1 cellular context compared by ENCODE assay signal in genomic region chr13:30362869-30363268, GRCh38.
TF ChIP-seq lines count a peak whose summit lies in the region.

No MANE protein-coding gene starts in this region.

TF ChIP-seq in H1, 55 proteins besides CTCF, POLR2A, EP300 and RAD21:
- TF ChIP-seq POLR2AphosphoS5 (IDR thresholded peaks at IDR 0.05; ENCODE audit: low read depth, low read length) (no peak), TBP (IDR thresholded peaks at IDR 0.05; ENCODE audit: low read depth, low read length) (no peak), NANOG (IDR thresholded peaks at IDR 0.05; ENCODE audit: insufficient read depth, low read depth, low read length, poor library complexity, severe bottlenecking) (no peak), CBX8 (IDR thresholded peaks at IDR 0.05; ENCODE audit: borderline replicate concordance, low read depth, low read length) (no peak), RNF2 (IDR thresholded peaks at IDR 0.05; ENCODE audit: borderline replicate concordance, low read depth, low read length, missing control alignments, poor library complexity, severe bottlenecking) (no peak), TEAD4 (IDR thresholded peaks at IDR 0.05; ENCODE audit: low read depth, low read length) (no peak), POU5F1 (IDR thresholded peaks at IDR 0.05; ENCODE audit: low read depth, low read length) (no peak)
- TF ChIP-seq, protein P1, sequence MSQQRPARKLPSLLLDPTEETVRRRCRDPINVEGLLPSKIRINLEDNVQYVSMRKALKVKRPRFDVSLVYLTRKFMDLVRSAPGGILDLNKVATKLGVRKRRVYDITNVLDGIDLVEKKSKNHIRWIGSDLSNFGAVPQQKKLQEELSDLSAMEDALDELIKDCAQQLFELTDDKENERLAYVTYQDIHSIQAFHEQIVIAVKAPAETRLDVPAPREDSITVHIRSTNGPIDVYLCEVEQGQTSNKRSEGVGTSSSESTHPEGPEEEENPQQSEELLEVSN (IDR thresholded peaks at IDR 0.05): no peak
